In the genomic region with DNA sequence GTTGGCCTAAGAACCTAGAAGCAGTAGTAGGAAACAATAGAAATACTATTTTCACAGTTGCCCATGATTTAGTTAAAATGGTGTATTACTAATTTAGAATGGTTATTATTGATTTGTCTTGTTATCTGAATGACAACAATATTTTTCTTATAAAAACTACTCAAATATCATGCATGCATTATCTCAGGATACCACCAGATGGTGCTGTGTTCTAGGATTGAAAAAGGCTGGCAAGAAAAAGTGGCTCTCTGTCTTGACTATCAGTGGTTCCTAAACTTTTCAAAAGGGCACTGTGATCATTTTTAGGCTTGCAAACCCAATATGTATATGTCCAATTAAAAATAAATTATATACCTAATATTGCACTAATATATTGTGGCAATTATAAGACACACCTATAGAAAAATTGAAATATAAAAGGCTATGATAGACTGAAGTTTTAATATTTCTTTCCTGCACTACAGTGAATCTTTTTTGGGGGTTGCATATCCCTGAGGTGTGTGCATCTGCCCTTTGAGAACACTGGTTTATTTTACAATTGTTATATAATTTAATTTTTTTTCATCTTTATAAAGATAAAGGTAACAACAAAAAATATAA, we compare ENCODE assay signal across 9 cellular contexts.
DNase-seq lines count a peak whose midpoint lies in the region; ATAC-seq and TF ChIP-seq lines count a peak whose summit lies in the region.
"Had no signal": no experiment of that assay in that cellular context is flagged by ENCODE, and none has a peak within 500 bp of the region (broad histone marks: within the 10 kb centered on the region; RNA-seq: fewer than 3 reads in every experiment).

No MANE protein-coding gene starts in this region.

- ATAC-seq in SK-N-SH treated with all-trans-retinoic acid at 6 μM for 48 hours (no peak), HG03103 (IDR thresholded peaks at IDR 0.05; ENCODE audit: low read depth, unreplicated experiment) (peak; percentile 53), Panc1 (no peak), GM19035 (IDR thresholded peaks at IDR 0.05; ENCODE audit: unreplicated experiment) (no peak)
- ATAC-seq: activated naive CD4-positive, alpha-beta T cell treated with anti-CD3 and anti-CD28 coated beads, Interleukin-2, amount 50 U/mL, for 72 hours had no signal

- no peaks in the 10 kb centered on the region for H3K9me2 ChIP-seq in SK-N-SH

- TF ChIP-seq RAD21 in SK-N-SH (IDR thresholded peaks at IDR 0.05; ENCODE audit: low read length): peak; percentile 73

- H3K9ac ChIP-seq in SK-N-SH: no peak overlapping the region

- no peak for TF ChIP-seq POLR2A in erythroblast (IDR thresholded peaks at IDR 0.05; ENCODE audit: low read length)

- DNase-seq in SK-N-SH: peak; percentile 23
- DNase-seq in Panc1 (ENCODE audit: low read depth, low spot score): peak; percentile 33
- peak; percentile 15 to 64 for DNase-seq in erythroblast (lab: John Stamatoyannopoulos, UW)
- peak; percentile 11 for DNase-seq in pulmonary artery endothelial cell (ENCODE audit: low read depth, low spot score)
- no peak for DNase-seq in DMS153 (lab: John Stamatoyannopoulos, UW)

- intact Hi-C loops in Panc1 (cut with micrococcal nuclease; ENCODE audit: unreplicated experiment): loop anchor here (10.0 kb wide), 1 partner anchor 705 kb away; no protein-coding TSS in a partner anchor

- no peaks in the 10 kb centered on the region for H4K20me1 ChIP-seq in SK-N-SH (ENCODE audit: insufficient read depth)

- H3K4me2 ChIP-seq in SK-N-SH: no peak overlapping the region

- in situ Hi-C loops in Panc1 (cut with HindIII; ENCODE audit: low pct_unique_long_range_greater_than_20kb, low sequenced_read_pairs): no loop called here

- H3K9me3 ChIP-seq in SK-N-SH (no peaks in the 10 kb centered on the region), Panc1 (ENCODE audit: control insufficient read depth, insufficient read depth, low read depth, low read length) (no peaks in the 10 kb centered on the region)

- H3K79me2 ChIP-seq in SK-N-SH (ENCODE audit: insufficient read depth): no peaks in the 10 kb centered on the region

- no peaks in the 10 kb centered on the region for H3K36me3 ChIP-seq in SK-N-SH (replicated peaks in 1 of 2; ENCODE audit: control insufficient read depth in 1 of 2, insufficient read depth in 2 of 2, low read length in 1 of 2)
- H3K36me3 ChIP-seq in Panc1 (ENCODE audit: control insufficient read depth, insufficient read depth, low read length): no peaks in the 10 kb centered on the region

- POLR2A ChIA-PET in SK-N-SH (lab: Yijun Ruan, JAX): no interaction called here
- POLR2A ChIA-PET in Panc1 (lab: Charles Lee): no interaction called here

- peak; percentile 92 for TF ChIP-seq CTCF in SK-N-SH (IDR thresholded peaks at IDR 0.05)
- TF ChIP-seq CTCF in Panc1 (IDR thresholded peaks at IDR 0.05): peak; percentile 90; the same call in 1 of the 2 replicates

- H3K27ac ChIP-seq in SK-N-SH (ENCODE audit: low read depth in 2 of 2, low read length in 1 of 2) (no peak overlapping the region), Panc1 (ENCODE audit: low read length) (no peak overlapping the region)

- H3F3A ChIP-seq in SK-N-SH (replicated peaks; ENCODE audit: insufficient read depth): peaks cover 5% of the 10 kb centered on the region

- no peak overlapping the region for H2AFZ ChIP-seq in SK-N-SH (ENCODE audit: low read depth)

- no peak for TF ChIP-seq EP300 in SK-N-SH (IDR thresholded peaks at IDR 0.05; ENCODE audit: borderline replicate concordance in 1 of 2, low read depth in 1 of 2, low read length in 1 of 2)

- no peak overlapping the region; a peak in 1 of 4 replicates for H3K4me3 ChIP-seq in SK-N-SH (ENCODE audit: low read depth in 2 of 2, low read length in 1 of 2)
- no peak overlapping the region for H3K4me3 ChIP-seq in Panc1 (ENCODE audit: low read depth in 2 of 2, low read length in 2 of 2)

- peaks cover 0 to 7% of the 10 kb centered on the region in 2 experiments; a peak in 1 of 4 replicates for H3K4me1 ChIP-seq in SK-N-SH (ENCODE audit: control insufficient read depth in 1 of 2, insufficient read depth in 2 of 2, low read depth in 1 of 2, low read length in 1 of 2)
- H3K4me1 ChIP-seq in Panc1 (ENCODE audit: control insufficient read depth, insufficient read depth, low read length): no peaks in the 10 kb centered on the region

- BruUV-seq in Panc1 (replicated peaks; lab: Mats Ljungman, UMichigan): no TSS peak

- CTCF ChIA-PET in SK-N-SH (lab: Yijun Ruan, JAX): no interaction called here
- CTCF ChIA-PET in Panc1 (lab: Charles Lee): no interaction called here

- H3K27me3 ChIP-seq in SK-N-SH (ENCODE audit: insufficient read depth): peaks cover 7% of the 10 kb centered on the region
- H3K27me3 ChIP-seq in Panc1 (ENCODE audit: control insufficient read depth, insufficient read depth, low read length): no peaks in the 10 kb centered on the region

TF ChIP-seq in SK-N-SH, 30 proteins besides CTCF, POLR2A, EP300 and RAD21:
- TF ChIP-seq SMC3 (IDR thresholded peaks at IDR 0.05; ENCODE audit: low read depth, low read length) (peak; percentile 49), SIN3A (IDR thresholded peaks at IDR 0.05; ENCODE audit: borderline replicate concordance, low read depth, low read length) (no peak)

TF ChIP-seq in SK-N-SH treated with all-trans-retinoic acid at 6 μM for 48 hours, 23 proteins besides CTCF, POLR2A, EP300 and RAD21 (continues in another document):
- TF ChIP-seq BACH2 (CRISPR knock-in tag; IDR thresholded peaks at IDR 0.05; ENCODE audit: borderline replicate concordance) (no peak), PPARA (CRISPR knock-in tag; IDR thresholded peaks at IDR 0.05; ENCODE audit: borderline replicate concordance) (no peak), ZFP3 (CRISPR knock-in tag; IDR thresholded peaks at IDR 0.05) (no peak), ARNTL (CRISPR knock-in tag; IDR thresholded peaks at IDR 0.05; ENCODE audit: borderline replicate concordance, low read depth) (no peak), CSDC2 (CRISPR knock-in tag; IDR thresholded peaks at IDR 0.05) (no peak)
- TF ChIP-seq, protein P1, sequence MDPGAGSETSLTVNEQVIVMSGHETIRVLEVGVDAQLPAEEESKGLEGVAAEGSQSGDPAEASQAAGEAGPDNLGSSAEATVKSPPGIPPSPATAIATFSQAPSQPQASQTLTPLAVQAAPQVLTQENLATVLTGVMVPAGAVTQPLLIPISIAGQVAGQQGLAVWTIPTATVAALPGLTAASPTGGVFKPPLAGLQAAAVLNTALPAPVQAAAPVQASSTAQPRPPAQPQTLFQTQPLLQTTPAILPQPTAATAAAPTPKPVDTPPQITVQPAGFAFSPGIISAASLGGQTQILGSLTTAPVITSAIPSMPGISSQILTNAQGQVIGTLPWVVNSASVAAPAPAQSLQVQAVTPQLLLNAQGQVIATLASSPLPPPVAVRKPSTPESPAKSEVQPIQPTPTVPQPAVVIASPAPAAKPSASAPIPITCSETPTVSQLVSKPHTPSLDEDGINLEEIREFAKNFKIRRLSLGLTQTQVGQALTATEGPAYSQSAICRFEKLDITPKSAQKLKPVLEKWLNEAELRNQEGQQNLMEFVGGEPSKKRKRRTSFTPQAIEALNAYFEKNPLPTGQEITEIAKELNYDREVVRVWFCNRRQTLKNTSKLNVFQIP (CRISPR knock-in tag; IDR thresholded peaks at IDR 0.05; ENCODE audit: borderline replicate concordance, low read depth): no peak
- TF ChIP-seq, protein P2, sequence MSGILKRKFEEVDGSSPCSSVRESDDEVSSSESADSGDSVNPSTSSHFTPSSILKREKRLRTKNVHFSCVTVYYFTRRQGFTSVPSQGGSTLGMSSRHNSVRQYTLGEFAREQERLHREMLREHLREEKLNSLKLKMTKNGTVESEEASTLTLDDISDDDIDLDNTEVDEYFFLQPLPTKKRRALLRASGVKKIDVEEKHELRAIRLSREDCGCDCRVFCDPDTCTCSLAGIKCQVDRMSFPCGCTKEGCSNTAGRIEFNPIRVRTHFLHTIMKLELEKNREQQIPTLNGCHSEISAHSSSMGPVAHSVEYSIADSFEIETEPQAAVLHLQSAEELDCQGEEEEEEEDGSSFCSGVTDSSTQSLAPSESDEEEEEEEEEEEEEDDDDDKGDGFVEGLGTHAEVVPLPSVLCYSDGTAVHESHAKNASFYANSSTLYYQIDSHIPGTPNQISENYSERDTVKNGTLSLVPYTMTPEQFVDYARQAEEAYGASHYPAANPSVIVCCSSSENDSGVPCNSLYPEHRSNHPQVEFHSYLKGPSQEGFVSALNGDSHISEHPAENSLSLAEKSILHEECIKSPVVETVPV (CRISPR knock-in tag; IDR thresholded peaks at IDR 0.05): no peak
- TF ChIP-seq, protein P3, sequence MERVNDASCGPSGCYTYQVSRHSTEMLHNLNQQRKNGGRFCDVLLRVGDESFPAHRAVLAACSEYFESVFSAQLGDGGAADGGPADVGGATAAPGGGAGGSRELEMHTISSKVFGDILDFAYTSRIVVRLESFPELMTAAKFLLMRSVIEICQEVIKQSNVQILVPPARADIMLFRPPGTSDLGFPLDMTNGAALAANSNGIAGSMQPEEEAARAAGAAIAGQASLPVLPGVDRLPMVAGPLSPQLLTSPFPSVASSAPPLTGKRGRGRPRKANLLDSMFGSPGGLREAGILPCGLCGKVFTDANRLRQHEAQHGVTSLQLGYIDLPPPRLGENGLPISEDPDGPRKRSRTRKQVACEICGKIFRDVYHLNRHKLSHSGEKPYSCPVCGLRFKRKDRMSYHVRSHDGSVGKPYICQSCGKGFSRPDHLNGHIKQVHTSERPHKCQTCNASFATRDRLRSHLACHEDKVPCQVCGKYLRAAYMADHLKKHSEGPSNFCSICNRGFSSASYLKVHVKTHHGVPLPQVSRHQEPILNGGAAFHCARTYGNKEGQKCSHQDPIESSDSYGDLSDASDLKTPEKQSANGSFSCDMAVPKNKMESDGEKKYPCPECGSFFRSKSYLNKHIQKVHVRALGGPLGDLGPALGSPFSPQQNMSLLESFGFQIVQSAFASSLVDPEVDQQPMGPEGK (CRISPR knock-in tag; IDR thresholded peaks at IDR 0.05; ENCODE audit: borderline replicate concordance): no peak
